In genomic region chr10:87794285-87794684, GRCh38 we compare ENCODE assay signal across 18 cellular contexts. TPM values are rescaled to one million over a fixed set of nuclear protein-coding genes. Genes with fewer than 3 reads are reported as not detected.
DNase-seq lines count a peak whose midpoint lies in the region; ATAC-seq, FAIRE-seq and TF ChIP-seq lines count a peak whose summit lies in the region.
"Had no signal": no experiment of that assay in that cellular context is flagged by ENCODE, and none has a peak within 500 bp of the region (broad histone marks: within the 10 kb centered on the region; RNA-seq: fewer than 3 reads in every experiment).

No MANE protein-coding gene starts in this region.

- CTCF ChIA-PET in CD4-positive, alpha-beta memory T cell (lab: Charles Lee; ENCODE audit: partially characterized antibody), result no interaction called here

- no peaks in the 10 kb centered on the region for H3K9me3 Mint-ChIP-seq in CD4-positive, alpha-beta memory T cell
- H3K9me3 Mint-ChIP-seq in memory B cell, result no peaks in the 10 kb centered on the region
- H3K9me3 Mint-ChIP-seq: natural killer cell treated with Interleukin-12 subunit alpha and Interleukin-12 subunit beta and Interleukin-15 and Interleukin-18, amount 100 ng/mL, for 72 hours had no signal

- intact Hi-C loops in CD4-positive, alpha-beta memory T cell (cut with micrococcal nuclease), result no loop called here
- intact Hi-C loops in left ventricle myocardium inferior (cut with micrococcal nuclease), result no loop called here

- no peak for DNase-seq in CD4-positive, alpha-beta memory T cell
- DNase-seq in GM19239 (ENCODE audit: insufficient read length, low spot score), result no peak
- no peak for DNase-seq in memory B cell (ENCODE audit: low spot score in 2 of 2)
- no peak for DNase-seq in epidermal melanocyte (ENCODE audit: insufficient read length, low spot score)
- no peak for DNase-seq in left ventricle myocardium inferior
- DNase-seq: left lung; NCI-H187; NCI-H524; Peyer's patch; stimulated activated CD4-positive, alpha-beta T cell treated with anti-CD3 and anti-CD28 coated beads, Interleukin-1b, Interleukin-23, amount 100 ng/mL, for 48 hours had no signal

- no peak overlapping the region for H3K4me3 ChIP-seq in CD4-positive, alpha-beta memory T cell (ENCODE audit: low read length in 2 of 2)
- H3K4me3 ChIP-seq in left ventricle myocardium inferior, result no peak overlapping the region
- H3K4me3 ChIP-seq: hepatocyte, left lung, Peyer's patch had no signal

- no peak overlapping the region for H3K27ac ChIP-seq in CD4-positive, alpha-beta memory T cell (ENCODE audit: low read depth, low read length)
- H3K27ac ChIP-seq in left ventricle myocardium inferior (replicated peaks), result no peak overlapping the region
- H3K27ac ChIP-seq: hepatocyte, left lung, Peyer's patch had no signal

- FAIRE-seq in GM19239 (lab: Jason Lieb, UNC), result peak; percentile 90
- FAIRE-seq: G401.6, urothelium cell line had no signal

- peaks cover 26 to 68% (median 35%) of the 10 kb centered on the region in 4 donors for H3K4me1 Mint-ChIP-seq in CD4-positive, alpha-beta memory T cell
- peaks cover 27% of the 10 kb centered on the region for H3K4me1 Mint-ChIP-seq in memory B cell

- no peak for TF ChIP-seq CTCF in left ventricle myocardium inferior (IDR thresholded peaks at IDR 0.05; ENCODE audit: borderline replicate concordance)

- peaks cover 10% of the 10 kb centered on the region for H3K4me1 ChIP-seq in CD4-positive, alpha-beta memory T cell (ENCODE audit: insufficient read depth, low read length)
- H3K4me1 ChIP-seq in left ventricle myocardium inferior, result peaks cover 61% of the 10 kb centered on the region
- H3K4me1 ChIP-seq: left lung, Peyer's patch had no signal

- no peaks in the 10 kb centered on the region for H3K9me3 ChIP-seq in CD4-positive, alpha-beta memory T cell (ENCODE audit: control insufficient read depth in 1 of 2, low read length in 2 of 2)
- H3K9me3 ChIP-seq in left ventricle myocardium inferior (replicated peaks), result no peaks in the 10 kb centered on the region
- H3K9me3 ChIP-seq: left lung, Peyer's patch had no signal

- no peak overlapping the region for H3K4me3 Mint-ChIP-seq in CD4-positive, alpha-beta memory T cell
- no peak overlapping the region for H3K4me3 Mint-ChIP-seq in memory B cell
- H3K4me3 Mint-ChIP-seq: natural killer cell treated with Interleukin-12 subunit alpha and Interleukin-12 subunit beta and Interleukin-15 and Interleukin-18, amount 100 ng/mL, for 72 hours had no signal

- no peaks in the 10 kb centered on the region for H3K27me3 ChIP-seq in CD4-positive, alpha-beta memory T cell (ENCODE audit: insufficient read depth, low read length)
- no peaks in the 10 kb centered on the region for H3K27me3 ChIP-seq in left ventricle myocardium inferior (ENCODE audit: low read depth)
- H3K27me3 ChIP-seq: hepatocyte, left lung, Peyer's patch had no signal

- H3K27ac Mint-ChIP-seq in CD4-positive, alpha-beta memory T cell, result peak overlapping the region in 6 of 7 donors; percentile 18 to 80 (median 69)
- peak overlapping the region; percentile 78 for H3K27ac Mint-ChIP-seq in memory B cell

- peaks cover 16% of the 10 kb centered on the region for H3K36me3 ChIP-seq in CD4-positive, alpha-beta memory T cell (ENCODE audit: insufficient read depth, low read length)
- H3K36me3 ChIP-seq in left ventricle myocardium inferior, result peaks cover 22% of the 10 kb centered on the region

- no peaks in the 10 kb centered on the region for H3K27me3 Mint-ChIP-seq in CD4-positive, alpha-beta memory T cell
- no peaks in the 10 kb centered on the region for H3K27me3 Mint-ChIP-seq in memory B cell
- H3K27me3 Mint-ChIP-seq: natural killer cell treated with Interleukin-12 subunit alpha and Interleukin-12 subunit beta and Interleukin-15 and Interleukin-18, amount 100 ng/mL, for 72 hours had no signal

- POLR2A ChIA-PET in CD4-positive, alpha-beta memory T cell (lab: Charles Lee; ENCODE audit: partially characterized antibody), result no interaction called here

- peaks cover 27 to 40% of the 10 kb centered on the region in 2 donors for H3K36me3 Mint-ChIP-seq in CD4-positive, alpha-beta memory T cell
- peaks cover 14% of the 10 kb centered on the region for H3K36me3 Mint-ChIP-seq in memory B cell

- ATAC-seq in HG03439 (IDR thresholded peaks at IDR 0.05; ENCODE audit: unreplicated experiment), result peak; percentile 65
- no peak for ATAC-seq in memory B cell (ENCODE audit: low read depth)
- no peak for ATAC-seq in GM21526 (IDR thresholded peaks at IDR 0.05; ENCODE audit: low FRiP score, unreplicated experiment)
- ATAC-seq in GM21825 (IDR thresholded peaks at IDR 0.05; ENCODE audit: unreplicated experiment), result no peak
- ATAC-seq: activated CD4-positive, CD25-positive, alpha-beta regulatory T cell treated with anti-CD3 and anti-CD28 coated beads, Interleukin-2, amount 50 U/mL, for 24 hours; left lung; natural killer cell treated with Interleukin-12 subunit alpha and Interleukin-12 subunit beta and Interleukin-15 and Interleukin-18, amount 100 ng/mL, for 72 hours had no signal

RNA-seq across cellular contexts. Expression of gene ATAD1, which starts 23.7 kb away (rescaled TPM):
- 10 to 100 TPM; 46.5 to 52.0 TPM for total RNA-seq in CD4-positive, alpha-beta memory T cell
- polyA plus RNA-seq in CD4-positive, alpha-beta memory T cell, result 10 to 100 TPM; 39.6 to 41.5 TPM
- total RNA-seq in left ventricle myocardium inferior, result 93.2 TPM
